In the genomic region with DNA sequence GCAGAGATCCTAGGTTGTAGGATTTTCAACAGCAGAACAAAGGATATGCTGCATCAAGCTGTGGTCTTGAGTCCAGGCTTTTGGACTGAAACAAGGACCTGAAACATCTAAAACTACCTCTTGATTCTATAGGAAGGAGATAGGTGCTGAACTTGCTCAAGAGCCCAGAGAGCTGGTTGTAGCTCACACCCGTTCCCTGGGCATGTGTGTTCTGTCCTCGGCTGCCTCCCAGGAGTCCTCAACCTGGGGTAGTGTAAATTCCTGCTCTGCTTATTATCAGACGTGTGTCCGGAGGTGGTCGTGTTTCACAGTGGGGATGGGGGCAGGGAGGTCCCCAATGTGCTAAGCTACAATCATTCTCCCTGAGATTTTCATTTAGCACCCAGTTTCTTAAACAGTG, we compare ENCODE assay signal across 14 cellular contexts. TPM values are rescaled to one million over a fixed set of nuclear protein-coding genes. Genes with fewer than 3 reads are reported as not detected.
DNase-seq lines count a peak whose midpoint lies in the region; ATAC-seq and TF ChIP-seq lines count a peak whose summit lies in the region.
"Had no signal": no experiment of that assay in that cellular context is flagged by ENCODE, and none has a peak within 500 bp of the region (broad histone marks: within the 10 kb centered on the region; RNA-seq: fewer than 3 reads in every experiment).

No MANE protein-coding gene starts in this region.

- no peak overlapping the region for H3K4me3 Mint-ChIP-seq in activated naive CD4-positive, alpha-beta T cell treated with anti-CD3 and anti-CD28 coated beads for 36 hours
- H3K4me3 Mint-ChIP-seq in activated T-cell treated with anti-CD3 and anti-CD28 coated beads, Interleukin-2, amount 50 U/mL, for 72 hours: no peak overlapping the region
- no peak overlapping the region for H3K4me3 Mint-ChIP-seq in progenitor cell of endocrine pancreas (ENCODE audit: low read depth)

- ATAC-seq in activated naive CD4-positive, alpha-beta T cell treated with anti-CD3 and anti-CD28 coated beads, Interleukin-2, amount 50 U/mL, for 72 hours: no peak
- ATAC-seq in activated T-cell treated with anti-CD3 and anti-CD28 coated beads, Interleukin-2, amount 50 U/mL, for 72 hours (replicated peaks in 1 of 2): no peak
- ATAC-seq: left cardiac atrium had no signal

- no peaks in the 10 kb centered on the region for H3K9me3 Mint-ChIP-seq in activated naive CD4-positive, alpha-beta T cell treated with anti-CD3 and anti-CD28 coated beads, Interleukin-2, amount 50 U/mL, for 72 hours
- no peaks in the 10 kb centered on the region for H3K9me3 Mint-ChIP-seq in activated naive CD4-positive, alpha-beta T cell treated with anti-CD3 and anti-CD28 coated beads for 36 hours
- H3K9me3 Mint-ChIP-seq in activated T-cell treated with anti-CD3 and anti-CD28 coated beads, Interleukin-2, amount 50 U/mL, for 72 hours: no peaks in the 10 kb centered on the region
- no peaks in the 10 kb centered on the region for H3K9me3 Mint-ChIP-seq in progenitor cell of endocrine pancreas (ENCODE audit: low read depth)

- TF ChIP-seq CTCF in progenitor cell of endocrine pancreas (IDR thresholded peaks at IDR 0.05; ENCODE audit: unreplicated experiment): no peak

- H3K4me1 Mint-ChIP-seq in activated naive CD4-positive, alpha-beta T cell treated with anti-CD3 and anti-CD28 coated beads for 36 hours (ENCODE audit: low read depth): peaks cover 55% of the 10 kb centered on the region
- peaks cover 54% of the 10 kb centered on the region for H3K4me1 Mint-ChIP-seq in activated T-cell treated with anti-CD3 and anti-CD28 coated beads, Interleukin-2, amount 50 U/mL, for 72 hours (ENCODE audit: low read depth)
- peaks cover 15% of the 10 kb centered on the region for H3K4me1 Mint-ChIP-seq in progenitor cell of endocrine pancreas (ENCODE audit: low read depth)

- intact Hi-C loops in activated naive CD4-positive, alpha-beta T cell treated with anti-CD3 and anti-CD28 coated beads for 36 hours (cut with micrococcal nuclease): no loop called here

- H3K36me3 Mint-ChIP-seq in activated naive CD4-positive, alpha-beta T cell treated with anti-CD3 and anti-CD28 coated beads, Interleukin-2, amount 50 U/mL, for 72 hours: peaks cover 52 to 53% of the 10 kb centered on the region in 2 donors
- peaks cover 63% of the 10 kb centered on the region for H3K36me3 Mint-ChIP-seq in activated naive CD4-positive, alpha-beta T cell treated with anti-CD3 and anti-CD28 coated beads for 36 hours (ENCODE audit: low read depth)
- peaks cover 29 to 41% of the 10 kb centered on the region in 2 donors for H3K36me3 Mint-ChIP-seq in activated T-cell treated with anti-CD3 and anti-CD28 coated beads, Interleukin-2, amount 50 U/mL, for 72 hours (ENCODE audit: insufficient read depth in 2 of 2)
- peaks cover 43% of the 10 kb centered on the region for H3K36me3 Mint-ChIP-seq in progenitor cell of endocrine pancreas (ENCODE audit: insufficient read depth)

- CTCF ChIA-PET in activated naive CD4-positive, alpha-beta T cell treated with anti-CD3 and anti-CD28 coated beads for 36 hours (lab: Charles Lee): interaction anchor here (0.5 kb wide), 1 partner anchor 70 kb away, joined by 3 read pairs; no protein-coding TSS in a partner anchor

- no peaks in the 10 kb centered on the region for H3K27me3 Mint-ChIP-seq in activated naive CD4-positive, alpha-beta T cell treated with anti-CD3 and anti-CD28 coated beads for 36 hours (ENCODE audit: low read depth)
- no peaks in the 10 kb centered on the region for H3K27me3 Mint-ChIP-seq in activated T-cell treated with anti-CD3 and anti-CD28 coated beads, Interleukin-2, amount 50 U/mL, for 72 hours (ENCODE audit: low read depth)
- no peaks in the 10 kb centered on the region for H3K27me3 Mint-ChIP-seq in progenitor cell of endocrine pancreas

- H3K27ac Mint-ChIP-seq in activated naive CD4-positive, alpha-beta T cell treated with anti-CD3 and anti-CD28 coated beads, Interleukin-2, amount 50 U/mL, for 72 hours: peak overlapping the region; percentile 67 to 97
- no peak overlapping the region for H3K27ac Mint-ChIP-seq in activated naive CD4-positive, alpha-beta T cell treated with anti-CD3 and anti-CD28 coated beads for 36 hours
- H3K27ac Mint-ChIP-seq in activated T-cell treated with anti-CD3 and anti-CD28 coated beads, Interleukin-2, amount 50 U/mL, for 72 hours: peak overlapping the region; percentile 13
- peak overlapping the region; percentile 33 for H3K27ac Mint-ChIP-seq in progenitor cell of endocrine pancreas

- DNase-seq in activated naive CD4-positive, alpha-beta T cell treated with anti-CD3 and anti-CD28 coated beads, Interleukin-2, amount 50 U/mL, for 72 hours (ENCODE audit: low spot score in 2 of 2): no peak
- no peak for DNase-seq in activated naive CD4-positive, alpha-beta T cell treated with anti-CD3 and anti-CD28 coated beads for 36 hours
- DNase-seq in activated T-cell treated with anti-CD3 and anti-CD28 coated beads, Interleukin-2, amount 50 U/mL, for 72 hours: no peak
- no peak for DNase-seq in progenitor cell of endocrine pancreas (ENCODE audit: low spot score, unreplicated experiment)
- no peak for DNase-seq in AML-193 (lab: John Stamatoyannopoulos, UW)
- no peak for DNase-seq in NCI-H226
- DNase-seq: effector memory CD4-positive, alpha-beta T cell; left cardiac atrium; NCI-H1436; NCI-H2171; NCI-H774; stimulated activated CD8-positive, alpha-beta memory T cell treated with anti-CD3 and anti-CD28 coated beads, Interleukin-4, amount 100 ng/mL, for 48 hours; WERI-Rb-1 had no signal

- TF ChIP-seq POLR2A in GM19193 (IDR thresholded peaks at IDR 0.05; ENCODE audit: extremely low read depth, insufficient read depth, insufficient read length): peak; percentile 41

RNA-seq across cellular contexts. Expression of gene NOP56, which starts 4.8 kb away (rescaled TPM):
- 100 to 1,000 TPM; 324 to 443 TPM for total RNA-seq in activated naive CD4-positive, alpha-beta T cell treated with anti-CD3 and anti-CD28 coated beads, Interleukin-2, amount 50 U/mL, for 72 hours
- total RNA-seq in activated naive CD4-positive, alpha-beta T cell treated with anti-CD3 and anti-CD28 coated beads for 36 hours: 100 to 1,000 TPM; 385 to 405 TPM
- 100 to 1,000 TPM; 263 to 392 TPM for total RNA-seq in activated T-cell treated with anti-CD3 and anti-CD28 coated beads, Interleukin-2, amount 50 U/mL, for 72 hours
- total RNA-seq in progenitor cell of endocrine pancreas: 271 and 282 TPM in 2 replicates

RNA-seq across cellular contexts. Expression of gene IDH3B, which starts 6.8 kb away (rescaled TPM):
- 100 to 1,000 TPM; 129 to 150 TPM for total RNA-seq in activated naive CD4-positive, alpha-beta T cell treated with anti-CD3 and anti-CD28 coated beads, Interleukin-2, amount 50 U/mL, for 72 hours
- total RNA-seq in activated naive CD4-positive, alpha-beta T cell treated with anti-CD3 and anti-CD28 coated beads for 36 hours: 100 to 1,000 TPM; 123 to 125 TPM
- 100 to 1,000 TPM; 101 to 127 TPM for total RNA-seq in activated T-cell treated with anti-CD3 and anti-CD28 coated beads, Interleukin-2, amount 50 U/mL, for 72 hours
- 98.9 and 108 TPM in 2 replicates for total RNA-seq in progenitor cell of endocrine pancreas

RNA-seq across cellular contexts. Expression of gene EBF4, which starts 35.3 kb away (rescaled TPM):
- total RNA-seq in activated naive CD4-positive, alpha-beta T cell treated with anti-CD3 and anti-CD28 coated beads, Interleukin-2, amount 50 U/mL, for 72 hours: 1 to 10 TPM; 4.0 to 8.3 TPM
- total RNA-seq in activated naive CD4-positive, alpha-beta T cell treated with anti-CD3 and anti-CD28 coated beads for 36 hours: 1 to 10 TPM; 3.2 to 3.5 TPM
- total RNA-seq in activated T-cell treated with anti-CD3 and anti-CD28 coated beads, Interleukin-2, amount 50 U/mL, for 72 hours: 10 to 100 TPM in 1 of 2 donors, 1 to 10 TPM in 1; 8.9 to 23.0 TPM
- 63.8 and 64.9 TPM in 2 replicates for total RNA-seq in progenitor cell of endocrine pancreas
